ENCODE assay signal across 1 cellular context in the genomic region with DNA sequence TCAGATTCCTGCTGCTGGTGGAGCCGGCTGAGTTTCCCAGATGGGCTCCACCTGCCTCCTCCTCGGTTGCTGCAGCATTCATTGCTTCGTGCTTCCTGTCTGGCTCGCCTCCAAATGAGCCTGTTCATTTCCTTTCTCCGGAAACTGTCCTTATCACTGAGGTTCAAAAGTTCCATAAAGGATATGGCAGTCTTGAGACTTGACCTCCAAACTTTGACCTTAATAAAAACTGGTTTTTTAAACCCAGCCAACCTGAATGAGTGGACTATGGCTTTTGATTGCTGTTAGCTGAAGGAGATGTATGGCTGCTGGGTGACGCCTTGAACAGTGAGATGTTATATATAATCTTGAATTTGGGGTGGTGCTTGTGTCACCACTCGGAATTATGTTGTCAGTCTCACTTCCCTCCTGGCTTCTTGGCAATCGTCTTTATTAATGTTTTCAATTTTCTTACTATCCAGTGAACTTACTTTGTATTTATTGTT.
TF ChIP-seq lines count a peak whose summit lies in the region.

No MANE protein-coding gene starts in this region.

TF ChIP-seq in HepG2, 621 proteins besides CTCF, POLR2A, EP300 and RAD21 (continued from another document and continues in another):
- TF ChIP-seq, protein P1, sequence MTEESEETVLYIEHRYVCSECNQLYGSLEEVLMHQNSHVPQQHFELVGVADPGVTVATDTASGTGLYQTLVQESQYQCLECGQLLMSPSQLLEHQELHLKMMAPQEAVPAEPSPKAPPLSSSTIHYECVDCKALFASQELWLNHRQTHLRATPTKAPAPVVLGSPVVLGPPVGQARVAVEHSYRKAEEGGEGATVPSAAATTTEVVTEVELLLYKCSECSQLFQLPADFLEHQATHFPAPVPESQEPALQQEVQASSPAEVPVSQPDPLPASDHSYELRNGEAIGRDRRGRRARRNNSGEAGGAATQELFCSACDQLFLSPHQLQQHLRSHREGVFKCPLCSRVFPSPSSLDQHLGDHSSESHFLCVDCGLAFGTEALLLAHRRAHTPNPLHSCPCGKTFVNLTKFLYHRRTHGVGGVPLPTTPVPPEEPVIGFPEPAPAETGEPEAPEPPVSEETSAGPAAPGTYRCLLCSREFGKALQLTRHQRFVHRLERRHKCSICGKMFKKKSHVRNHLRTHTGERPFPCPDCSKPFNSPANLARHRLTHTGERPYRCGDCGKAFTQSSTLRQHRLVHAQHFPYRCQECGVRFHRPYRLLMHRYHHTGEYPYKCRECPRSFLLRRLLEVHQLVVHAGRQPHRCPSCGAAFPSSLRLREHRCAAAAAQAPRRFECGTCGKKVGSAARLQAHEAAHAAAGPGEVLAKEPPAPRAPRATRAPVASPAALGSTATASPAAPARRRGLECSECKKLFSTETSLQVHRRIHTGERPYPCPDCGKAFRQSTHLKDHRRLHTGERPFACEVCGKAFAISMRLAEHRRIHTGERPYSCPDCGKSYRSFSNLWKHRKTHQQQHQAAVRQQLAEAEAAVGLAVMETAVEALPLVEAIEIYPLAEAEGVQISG (CRISPR knock-in tag; IDR thresholded peaks at IDR 0.05): no peak
- TF ChIP-seq, protein P2, sequence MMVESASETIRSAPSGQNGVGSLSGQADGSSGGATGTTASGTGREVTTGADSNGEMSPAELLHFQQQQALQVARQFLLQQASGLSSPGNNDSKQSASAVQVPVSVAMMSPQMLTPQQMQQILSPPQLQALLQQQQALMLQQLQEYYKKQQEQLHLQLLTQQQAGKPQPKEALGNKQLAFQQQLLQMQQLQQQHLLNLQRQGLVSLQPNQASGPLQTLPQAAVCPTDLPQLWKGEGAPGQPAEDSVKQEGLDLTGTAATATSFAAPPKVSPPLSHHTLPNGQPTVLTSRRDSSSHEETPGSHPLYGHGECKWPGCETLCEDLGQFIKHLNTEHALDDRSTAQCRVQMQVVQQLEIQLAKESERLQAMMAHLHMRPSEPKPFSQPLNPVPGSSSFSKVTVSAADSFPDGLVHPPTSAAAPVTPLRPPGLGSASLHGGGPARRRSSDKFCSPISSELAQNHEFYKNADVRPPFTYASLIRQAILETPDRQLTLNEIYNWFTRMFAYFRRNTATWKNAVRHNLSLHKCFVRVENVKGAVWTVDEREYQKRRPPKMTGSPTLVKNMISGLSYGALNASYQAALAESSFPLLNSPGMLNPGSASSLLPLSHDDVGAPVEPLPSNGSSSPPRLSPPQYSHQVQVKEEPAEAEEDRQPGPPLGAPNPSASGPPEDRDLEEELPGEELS (CRISPR knock-in tag; IDR thresholded peaks at IDR 0.05): peak; percentile 52; the same call in 1 of the 2 replicates
- TF ChIP-seq NCOA5 (CRISPR knock-in tag; IDR thresholded peaks at IDR 0.05) (no peak), HDAC6 (IDR thresholded peaks at IDR 0.05; ENCODE audit: low read depth, low read length) (no peak), NCOA2 (CRISPR knock-in tag; IDR thresholded peaks at IDR 0.05) (peak; percentile 68), ZNF883 (CRISPR knock-in tag; IDR thresholded peaks at IDR 0.05; ENCODE audit: not compliant biosample characterization) (no peak), SRY (CRISPR knock-in tag; IDR thresholded peaks at IDR 0.05) (no peak), MAFG (CRISPR knock-in tag; IDR thresholded peaks at IDR 0.05) (no peak), ZNF891 (CRISPR knock-in tag; IDR thresholded peaks at IDR 0.05) (no peak), ZNF703 (CRISPR knock-in tag; IDR thresholded peaks at IDR 0.05; ENCODE audit: borderline replicate concordance) (no peak), HOXA7 (CRISPR knock-in tag; IDR thresholded peaks at IDR 0.05) (no peak), GTF2F1 (IDR thresholded peaks at IDR 0.05; ENCODE audit: low read length) (no peak), ZNF501 (CRISPR knock-in tag; IDR thresholded peaks at IDR 0.05) (no peak; the same call in 1 of the 2 replicates), ZNF234 (CRISPR knock-in tag; conservative IDR thresholded peaks at IDR 0.05) (no peak), AHR (CRISPR knock-in tag; IDR thresholded peaks at IDR 0.05) (no peak), DNMT3B (CRISPR knock-in tag; conservative IDR thresholded peaks at IDR 0.05) (no peak), JUN (CRISPR knock-in tag; IDR thresholded peaks at IDR 0.05) (no peak), ELF1 (CRISPR knock-in tag; IDR thresholded peaks at IDR 0.05) (peak; percentile 64), ZNF75D (CRISPR knock-in tag; IDR thresholded peaks at IDR 0.05; ENCODE audit: borderline replicate concordance) (no peak), ZNF530 (CRISPR knock-in tag; IDR thresholded peaks at IDR 0.05; ENCODE audit: low read depth) (no peak), MBD4 (IDR thresholded peaks at IDR 0.05; ENCODE audit: borderline replicate concordance, low read length) (no peak), FOSL1 (CRISPR knock-in tag; IDR thresholded peaks at IDR 0.05; ENCODE audit: borderline replicate concordance) (no peak), U2AF2 (IDR thresholded peaks at IDR 0.05; ENCODE audit: low read depth, low read length) (no peak), ZNF235 (CRISPR knock-in tag; IDR thresholded peaks at IDR 0.05; ENCODE audit: borderline replicate concordance) (no peak), FIP1L1 (IDR thresholded peaks at IDR 0.05; ENCODE audit: borderline replicate concordance, insufficient read depth, low read depth, low read length) (no peak), NRL (CRISPR knock-in tag; IDR thresholded peaks at IDR 0.05; ENCODE audit: borderline replicate concordance) (no peak), HDAC2 (CRISPR knock-in tag; IDR thresholded peaks at IDR 0.05) (peak; percentile 62), SOX13 (IDR thresholded peaks at IDR 0.05) (no peak), SOX13 (CRISPR knock-in tag; conservative IDR thresholded peaks at IDR 0.05 in 1 of 2, IDR thresholded peaks at IDR 0.05 in 1 of 2) (no peak), ZNF615 (CRISPR knock-in tag; IDR thresholded peaks at IDR 0.05; ENCODE audit: borderline replicate concordance) (no peak), ZNF709 (CRISPR knock-in tag; IDR thresholded peaks at IDR 0.05) (no peak), RFXANK (CRISPR knock-in tag; IDR thresholded peaks at IDR 0.05) (no peak), HNRNPL (IDR thresholded peaks at IDR 0.05; ENCODE audit: low read depth, low read length) (no peak), ZNF121 (CRISPR knock-in tag; IDR thresholded peaks at IDR 0.05) (no peak)
- TF ChIP-seq, protein P3, sequence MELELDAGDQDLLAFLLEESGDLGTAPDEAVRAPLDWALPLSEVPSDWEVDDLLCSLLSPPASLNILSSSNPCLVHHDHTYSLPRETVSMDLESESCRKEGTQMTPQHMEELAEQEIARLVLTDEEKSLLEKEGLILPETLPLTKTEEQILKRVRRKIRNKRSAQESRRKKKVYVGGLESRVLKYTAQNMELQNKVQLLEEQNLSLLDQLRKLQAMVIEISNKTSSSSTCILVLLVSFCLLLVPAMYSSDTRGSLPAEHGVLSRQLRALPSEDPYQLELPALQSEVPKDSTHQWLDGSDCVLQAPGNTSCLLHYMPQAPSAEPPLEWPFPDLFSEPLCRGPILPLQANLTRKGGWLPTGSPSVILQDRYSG (CRISPR knock-in tag; IDR thresholded peaks at IDR 0.05): no peak
- TF ChIP-seq, protein P4, sequence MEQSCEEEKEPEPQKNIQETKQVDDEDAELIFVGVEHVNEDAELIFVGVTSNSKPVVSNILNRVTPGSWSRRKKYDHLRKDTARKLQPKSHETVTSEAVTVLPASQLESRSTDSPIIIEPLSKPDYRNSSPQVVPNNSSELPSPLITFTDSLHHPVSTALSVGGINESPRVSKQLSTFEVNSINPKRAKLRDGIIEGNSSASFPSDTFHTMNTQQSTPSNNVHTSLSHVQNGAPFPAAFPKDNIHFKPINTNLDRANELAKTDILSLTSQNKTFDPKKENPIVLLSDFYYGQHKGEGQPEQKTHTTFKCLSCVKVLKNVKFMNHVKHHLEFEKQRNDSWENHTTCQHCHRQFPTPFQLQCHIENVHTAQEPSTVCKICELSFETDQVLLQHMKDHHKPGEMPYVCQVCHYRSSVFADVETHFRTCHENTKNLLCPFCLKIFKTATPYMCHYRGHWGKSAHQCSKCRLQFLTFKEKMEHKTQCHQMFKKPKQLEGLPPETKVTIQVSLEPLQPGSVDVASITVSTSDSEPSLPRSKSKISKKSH (CRISPR knock-in tag; IDR thresholded peaks at IDR 0.05; ENCODE audit: borderline replicate concordance): no peak
- TF ChIP-seq, protein P5, sequence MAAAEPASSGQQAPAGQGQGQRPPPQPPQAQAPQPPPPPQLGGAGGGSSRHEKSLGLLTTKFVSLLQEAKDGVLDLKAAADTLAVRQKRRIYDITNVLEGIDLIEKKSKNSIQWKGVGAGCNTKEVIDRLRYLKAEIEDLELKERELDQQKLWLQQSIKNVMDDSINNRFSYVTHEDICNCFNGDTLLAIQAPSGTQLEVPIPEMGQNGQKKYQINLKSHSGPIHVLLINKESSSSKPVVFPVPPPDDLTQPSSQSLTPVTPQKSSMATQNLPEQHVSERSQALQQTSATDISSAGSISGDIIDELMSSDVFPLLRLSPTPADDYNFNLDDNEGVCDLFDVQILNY (CRISPR knock-in tag; conservative IDR thresholded peaks at IDR 0.05): no peak
- TF ChIP-seq, protein P6, sequence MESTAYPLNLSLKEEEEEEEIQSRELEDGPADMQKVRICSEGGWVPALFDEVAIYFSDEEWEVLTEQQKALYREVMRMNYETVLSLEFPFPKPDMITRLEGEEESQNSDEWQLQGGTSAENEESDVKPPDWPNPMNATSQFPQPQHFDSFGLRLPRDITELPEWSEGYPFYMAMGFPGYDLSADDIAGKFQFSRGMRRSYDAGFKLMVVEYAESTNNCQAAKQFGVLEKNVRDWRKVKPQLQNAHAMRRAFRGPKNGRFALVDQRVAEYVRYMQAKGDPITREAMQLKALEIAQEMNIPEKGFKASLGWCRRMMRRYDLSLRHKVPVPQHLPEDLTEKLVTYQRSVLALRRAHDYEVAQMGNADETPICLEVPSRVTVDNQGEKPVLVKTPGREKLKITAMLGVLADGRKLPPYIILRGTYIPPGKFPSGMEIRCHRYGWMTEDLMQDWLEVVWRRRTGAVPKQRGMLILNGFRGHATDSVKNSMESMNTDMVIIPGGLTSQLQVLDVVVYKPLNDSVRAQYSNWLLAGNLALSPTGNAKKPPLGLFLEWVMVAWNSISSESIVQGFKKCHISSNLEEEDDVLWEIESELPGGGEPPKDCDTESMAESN (CRISPR knock-in tag; conservative IDR thresholded peaks at IDR 0.05): no peak
- TF ChIP-seq, protein P7, sequence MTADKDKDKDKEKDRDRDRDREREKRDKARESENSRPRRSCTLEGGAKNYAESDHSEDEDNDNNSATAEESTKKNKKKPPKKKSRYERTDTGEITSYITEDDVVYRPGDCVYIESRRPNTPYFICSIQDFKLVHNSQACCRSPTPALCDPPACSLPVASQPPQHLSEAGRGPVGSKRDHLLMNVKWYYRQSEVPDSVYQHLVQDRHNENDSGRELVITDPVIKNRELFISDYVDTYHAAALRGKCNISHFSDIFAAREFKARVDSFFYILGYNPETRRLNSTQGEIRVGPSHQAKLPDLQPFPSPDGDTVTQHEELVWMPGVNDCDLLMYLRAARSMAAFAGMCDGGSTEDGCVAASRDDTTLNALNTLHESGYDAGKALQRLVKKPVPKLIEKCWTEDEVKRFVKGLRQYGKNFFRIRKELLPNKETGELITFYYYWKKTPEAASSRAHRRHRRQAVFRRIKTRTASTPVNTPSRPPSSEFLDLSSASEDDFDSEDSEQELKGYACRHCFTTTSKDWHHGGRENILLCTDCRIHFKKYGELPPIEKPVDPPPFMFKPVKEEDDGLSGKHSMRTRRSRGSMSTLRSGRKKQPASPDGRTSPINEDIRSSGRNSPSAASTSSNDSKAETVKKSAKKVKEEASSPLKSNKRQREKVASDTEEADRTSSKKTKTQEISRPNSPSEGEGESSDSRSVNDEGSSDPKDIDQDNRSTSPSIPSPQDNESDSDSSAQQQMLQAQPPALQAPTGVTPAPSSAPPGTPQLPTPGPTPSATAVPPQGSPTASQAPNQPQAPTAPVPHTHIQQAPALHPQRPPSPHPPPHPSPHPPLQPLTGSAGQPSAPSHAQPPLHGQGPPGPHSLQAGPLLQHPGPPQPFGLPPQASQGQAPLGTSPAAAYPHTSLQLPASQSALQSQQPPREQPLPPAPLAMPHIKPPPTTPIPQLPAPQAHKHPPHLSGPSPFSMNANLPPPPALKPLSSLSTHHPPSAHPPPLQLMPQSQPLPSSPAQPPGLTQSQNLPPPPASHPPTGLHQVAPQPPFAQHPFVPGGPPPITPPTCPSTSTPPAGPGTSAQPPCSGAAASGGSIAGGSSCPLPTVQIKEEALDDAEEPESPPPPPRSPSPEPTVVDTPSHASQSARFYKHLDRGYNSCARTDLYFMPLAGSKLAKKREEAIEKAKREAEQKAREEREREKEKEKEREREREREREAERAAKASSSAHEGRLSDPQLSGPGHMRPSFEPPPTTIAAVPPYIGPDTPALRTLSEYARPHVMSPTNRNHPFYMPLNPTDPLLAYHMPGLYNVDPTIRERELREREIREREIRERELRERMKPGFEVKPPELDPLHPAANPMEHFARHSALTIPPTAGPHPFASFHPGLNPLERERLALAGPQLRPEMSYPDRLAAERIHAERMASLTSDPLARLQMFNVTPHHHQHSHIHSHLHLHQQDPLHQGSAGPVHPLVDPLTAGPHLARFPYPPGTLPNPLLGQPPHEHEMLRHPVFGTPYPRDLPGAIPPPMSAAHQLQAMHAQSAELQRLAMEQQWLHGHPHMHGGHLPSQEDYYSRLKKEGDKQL (CRISPR knock-in tag; IDR thresholded peaks at IDR 0.05; ENCODE audit: low read depth): no peak
- TF ChIP-seq, protein P8, sequence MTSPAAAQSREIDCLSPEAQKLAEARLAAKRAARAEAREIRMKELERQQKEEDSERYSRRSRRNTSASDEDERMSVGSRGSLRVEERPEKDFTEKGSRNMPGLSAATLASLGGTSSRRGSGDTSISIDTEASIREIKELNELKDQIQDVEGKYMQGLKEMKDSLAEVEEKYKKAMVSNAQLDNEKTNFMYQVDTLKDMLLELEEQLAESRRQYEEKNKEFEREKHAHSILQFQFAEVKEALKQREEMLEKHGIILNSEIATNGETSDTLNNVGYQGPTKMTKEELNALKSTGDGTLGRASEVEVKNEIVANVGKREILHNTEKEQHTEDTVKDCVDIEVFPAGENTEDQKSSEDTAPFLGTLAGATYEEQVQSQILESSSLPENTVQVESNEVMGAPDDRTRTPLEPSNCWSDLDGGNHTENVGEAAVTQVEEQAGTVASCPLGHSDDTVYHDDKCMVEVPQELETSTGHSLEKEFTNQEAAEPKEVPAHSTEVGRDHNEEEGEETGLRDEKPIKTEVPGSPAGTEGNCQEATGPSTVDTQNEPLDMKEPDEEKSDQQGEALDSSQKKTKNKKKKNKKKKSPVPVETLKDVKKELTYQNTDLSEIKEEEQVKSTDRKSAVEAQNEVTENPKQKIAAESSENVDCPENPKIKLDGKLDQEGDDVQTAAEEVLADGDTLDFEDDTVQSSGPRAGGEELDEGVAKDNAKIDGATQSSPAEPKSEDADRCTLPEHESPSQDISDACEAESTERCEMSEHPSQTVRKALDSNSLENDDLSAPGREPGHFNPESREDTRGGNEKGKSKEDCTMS (CRISPR knock-in tag; conservative IDR thresholded peaks at IDR 0.05): no peak
- TF ChIP-seq, protein P9, sequence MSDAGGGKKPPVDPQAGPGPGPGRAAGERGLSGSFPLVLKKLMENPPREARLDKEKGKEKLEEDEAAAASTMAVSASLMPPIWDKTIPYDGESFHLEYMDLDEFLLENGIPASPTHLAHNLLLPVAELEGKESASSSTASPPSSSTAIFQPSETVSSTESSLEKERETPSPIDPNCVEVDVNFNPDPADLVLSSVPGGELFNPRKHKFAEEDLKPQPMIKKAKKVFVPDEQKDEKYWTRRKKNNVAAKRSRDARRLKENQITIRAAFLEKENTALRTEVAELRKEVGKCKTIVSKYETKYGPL (CRISPR knock-in tag; IDR thresholded peaks at IDR 0.05): no peak
